8 cellular contexts compared by ENCODE assay signal in genomic region chr15:83208357-83208661, GRCh38. TPM values are rescaled to one million over a fixed set of nuclear protein-coding genes. Genes with fewer than 3 reads are reported as not detected.
DNase-seq lines count a peak whose midpoint lies in the region; ATAC-seq, FAIRE-seq and TF ChIP-seq lines count a peak whose summit lies in the region.

No MANE protein-coding gene starts in this region.

- H3K9me2 ChIP-seq in PC-9 (ENCODE audit: insufficient read depth) = no peaks in the 10 kb centered on the region

- H3K9me3 ChIP-seq in MG63 = no peaks in the 10 kb centered on the region
- H3K9me3 ChIP-seq in endodermal cell (ENCODE audit: control insufficient read depth, low read length) = no peaks in the 10 kb centered on the region
- no peaks in the 10 kb centered on the region for H3K9me3 ChIP-seq in pancreas
- no peaks in the 10 kb centered on the region for H3K9me3 ChIP-seq in PC-9 (ENCODE audit: insufficient read depth, low read depth)

- H3K4me3 Mint-ChIP-seq in endodermal cell = no peak overlapping the region

- TF ChIP-seq CTCF in D721Med (IDR thresholded peaks at IDR 0.05; ENCODE audit: insufficient read depth, missing control alignments) (peak; percentile 29), endodermal cell (conservative IDR thresholded peaks at IDR 0.05) (no peak), pancreas (IDR thresholded peaks at IDR 0.05) (no peak), PC-9 (conservative IDR thresholded peaks at IDR 0.05) (no peak)

- no peaks in the 10 kb centered on the region for H3K27me3 Mint-ChIP-seq in endodermal cell (ENCODE audit: insufficient read depth)

- ATAC-seq in pancreas = peak in 1 of 4 donors; percentile 7
- ATAC-seq in HG03280 (IDR thresholded peaks at IDR 0.05; ENCODE audit: unreplicated experiment) = no peak
- no peak for ATAC-seq in activated CD4-positive, CD25-positive, alpha-beta regulatory T cell treated with anti-CD3 and anti-CD28 coated beads, Interleukin-2, amount 50 U/mL, for 24 hours

- H3K4me3 ChIP-seq in MG63 (peak overlapping the region; percentile 78), endodermal cell (ENCODE audit: low read length) (peak overlapping the region; percentile 77), pancreas (peak overlapping the region; percentile 38 to 85 (median 69)), PC-9 (no peak overlapping the region)

- H2AFZ ChIP-seq in PC-9 = no peak overlapping the region

- 16 to 20% methylated on average over 11 to 12 of the region's 12 CpGs for WGBS in endodermal cell (ENCODE audit: insufficient coverage in 1 of 2, insufficient read length in 1 of 2), 2 experiments
- WGBS in pancreas, 2 donors = 14 to 17% methylated on average over 12 of the region's 12 CpGs

- no peak overlapping the region for H3K27ac Mint-ChIP-seq in endodermal cell

- H3K36me3 ChIP-seq in MG63 (no peaks in the 10 kb centered on the region), endodermal cell (ENCODE audit: control insufficient read depth, insufficient read depth, low read length) (peaks cover 3% of the 10 kb centered on the region), pancreas (no peaks in the 10 kb centered on the region), PC-9 (ENCODE audit: low read depth) (no peaks in the 10 kb centered on the region)

- no peaks in the 10 kb centered on the region for H3K27me3 ChIP-seq in MG63
- H3K27me3 ChIP-seq in endodermal cell (ENCODE audit: control insufficient read depth, insufficient read depth, low read length, poor library complexity, severe bottlenecking) = no peaks in the 10 kb centered on the region
- no peaks in the 10 kb centered on the region for H3K27me3 ChIP-seq in pancreas
- H3K27me3 ChIP-seq in PC-9 (ENCODE audit: insufficient read depth, low read depth) = no peaks in the 10 kb centered on the region

- H4K20me1 ChIP-seq in PC-9 (ENCODE audit: insufficient read depth) = no peaks in the 10 kb centered on the region

- POLR2A ChIA-PET in PC-9 (lab: Charles Lee; ENCODE audit: unreplicated experiment) = no interaction called here

- H3K4me1 Mint-ChIP-seq in endodermal cell = peaks cover 22% of the 10 kb centered on the region

- DNase-seq in D721Med (ENCODE audit: insufficient read length, low spot score) (no peak), MG63 (no peak), endodermal cell (no peak), pancreas (no peak), PC-9 (no peak)
- DNase-seq in stimulated activated CD4-positive, alpha-beta T cell treated with anti-CD3 and anti-CD28 coated beads, Interleukin-2, amount 100 ng/mL, for 48 hours = no peak

- no peak overlapping the region for H3K4me2 ChIP-seq in PC-9

- no peaks in the 10 kb centered on the region for H3K36me3 Mint-ChIP-seq in endodermal cell (ENCODE audit: low read depth)

- BruUV-seq in PC-9 (replicated peaks; lab: Mats Ljungman, UMichigan) = no TSS peak

- no peaks in the 10 kb centered on the region for H3K79me2 ChIP-seq in PC-9 (ENCODE audit: low read depth)

- no peaks in the 10 kb centered on the region; the same call in 1 of the 2 replicates for H3F3A ChIP-seq in PC-9 (ENCODE audit: insufficient read depth, low read depth)

- H3K27ac ChIP-seq in endodermal cell (ENCODE audit: low read depth, low read length) (peak overlapping the region; percentile 90), pancreas (peak overlapping the region in 2 of 4 donors; percentile 44 to 81), PC-9 (no peak overlapping the region)

- intact Hi-C loops in pancreas (cut with DNase I) (no loop called here), PC-9 (cut with micrococcal nuclease; ENCODE audit: unreplicated experiment) (no loop called here)

- CTCF ChIA-PET in PC-9 (lab: Charles Lee) = no interaction called here

- H3K9me3 Mint-ChIP-seq in endodermal cell = no peaks in the 10 kb centered on the region

- H3K4me1 ChIP-seq in endodermal cell (ENCODE audit: control insufficient read depth, insufficient read depth, low read length) (peaks cover 4% of the 10 kb centered on the region), pancreas (peaks cover 0 to 13% (median 7%) of the 10 kb centered on the region in 3 donors), PC-9 (replicated peaks; ENCODE audit: insufficient read depth) (peaks cover 4% of the 10 kb centered on the region; the same call in 1 of the 2 replicates)

- peak overlapping the region; percentile 65 for H3K9ac ChIP-seq in endodermal cell (ENCODE audit: extremely low read depth, low read length, poor library complexity, severe bottlenecking)

- FAIRE-seq in D721Med (lab: Jason Lieb, UNC) (no peak), pancreas (lab: Jason Lieb, UNC) (no peak)

RNA-seq across cellular contexts. Expression of gene HDGFL3, which starts 0.7 kb away (rescaled TPM):
- total RNA-seq in MG63 (2014; rRNA removed; shearing (Covaris generic); ENCODE audit: low replicate concordance) = 24.9 and 42.7 TPM in 2 replicates
- 100 to 1,000 TPM; 123 TPM for total RNA-seq in endodermal cell
- polyA plus RNA-seq in endodermal cell (2013, experiment 1 of 2) = 63.1 TPM
- 68.3 TPM for polyA plus RNA-seq in endodermal cell (2013, experiment 2 of 2)
- total RNA-seq in pancreas = 10 to 100 TPM in 2 of 6 donors, 1 to 10 TPM in 4; 5.8 to 17.2 (median 7.9) TPM
- 10 to 100 TPM in 1 of 2 donors, 1 to 10 TPM in 1; 3.0 to 10.5 TPM for polyA plus RNA-seq in pancreas
- total RNA-seq in PC-9 (2021) = 10.1 TPM in 2 replicates
